In genomic region chr1:235129774-235130570, GRCh38 we compare ENCODE assay signal across 16 cellular contexts. TPM values are rescaled to one million over a fixed set of nuclear protein-coding genes. Genes with fewer than 3 reads are reported as not detected.
DNase-seq lines count a peak whose midpoint lies in the region; ATAC-seq and TF ChIP-seq lines count a peak whose summit lies in the region.
"Had no signal": no experiment of that assay in that cellular context is flagged by ENCODE, and none has a peak within 500 bp of the region (broad histone marks: within the 10 kb centered on the region; RNA-seq: fewer than 3 reads in every experiment).

No MANE protein-coding gene starts in this region.

- no peak overlapping the region for H3K4me3 ChIP-seq in A673 (ENCODE audit: low read depth, low read length, poor library complexity, severe bottlenecking)
- H3K4me3 ChIP-seq in iPS-20b (ENCODE audit: low read length): no peak overlapping the region
- no peak overlapping the region for H3K4me3 ChIP-seq in coronary artery

- H3K9me3 ChIP-seq in A673 (ENCODE audit: low read depth, low read length, poor library complexity, severe bottlenecking) (no peaks in the 10 kb centered on the region), iPS-20b (ENCODE audit: insufficient read depth, low read depth, low read length) (no peaks in the 10 kb centered on the region)
- H3K9me3 ChIP-seq: left ventricle myocardium inferior had no signal

- peak overlapping the region; percentile 94 for H3K27ac ChIP-seq in A673 (ENCODE audit: low read depth, low read length, poor library complexity, severe bottlenecking)
- no peak overlapping the region for H3K27ac ChIP-seq in iPS-20b (ENCODE audit: low read length)
- H3K27ac ChIP-seq in coronary artery: no peak overlapping the region

- H3K27me3 Mint-ChIP-seq in Calu3 (ENCODE audit: unreplicated experiment) (no peaks in the 10 kb centered on the region), activated B cell treated with CpG ODN at 0.5 μM for 24 hours (no peaks in the 10 kb centered on the region)

- no peak for ATAC-seq in activated B cell treated with CpG ODN at 0.5 μM for 24 hours (ENCODE audit: low read depth)
- ATAC-seq in GM21786 (IDR thresholded peaks at IDR 0.05; ENCODE audit: unreplicated experiment): no peak

- H3K4me1 Mint-ChIP-seq in Calu3 (ENCODE audit: low read depth, unreplicated experiment) (peaks cover 11% of the 10 kb centered on the region), activated B cell treated with CpG ODN at 0.5 μM for 24 hours (peaks cover 33% of the 10 kb centered on the region)

- H3K36me3 Mint-ChIP-seq in Calu3 (ENCODE audit: insufficient read depth, unreplicated experiment) (peaks cover 61% of the 10 kb centered on the region), activated B cell treated with CpG ODN at 0.5 μM for 24 hours (ENCODE audit: low read depth) (peaks cover 52% of the 10 kb centered on the region)

- no peak for DNase-seq in A673 (ENCODE audit: low spot score)
- DNase-seq in Calu3: no peak
- DNase-seq in activated B cell treated with CpG ODN at 0.5 μM for 24 hours: no peak
- no peak for DNase-seq in kidney glomerular epithelial cell (lab: John Stamatoyannopoulos, UW)
- no peak for DNase-seq in coronary artery (ENCODE audit: low spot score)
- no peak for DNase-seq in epidermal melanocyte (ENCODE audit: insufficient read length, low spot score)
- DNase-seq: activated CD4-positive, alpha-beta T cell treated with anti-CD3 and anti-CD28 coated beads, Interleukin-2, amount 50 U/mL, for 4 hours; anterior cingulate cortex; C1 segment of cervical spinal cord; effector CD8-positive, alpha-beta T cell; left ventricle myocardium inferior; NCI-H526 treated with DMSO at 0.1 percent for 48 hours; posterior cingulate gyrus; SIG-M5 had no signal

- H3K4me1 ChIP-seq in A673 (ENCODE audit: insufficient read depth, low read length, poor library complexity, severe bottlenecking): no peaks in the 10 kb centered on the region
- H3K4me1 ChIP-seq in iPS-20b (ENCODE audit: insufficient read depth, low read length): peaks cover 2% of the 10 kb centered on the region; the same call in 1 of the 2 replicates

- peak overlapping the region; percentile 20 for H3K27ac Mint-ChIP-seq in Calu3 (ENCODE audit: unreplicated experiment)
- peak overlapping the region; percentile 93 for H3K27ac Mint-ChIP-seq in activated B cell treated with CpG ODN at 0.5 μM for 24 hours

- H3K27me3 ChIP-seq in A673 (replicated peaks; ENCODE audit: insufficient read depth, low read depth, low read length, poor library complexity) (no peaks in the 10 kb centered on the region), iPS-20b (ENCODE audit: insufficient read depth, low read length) (no peaks in the 10 kb centered on the region)

- intact Hi-C loops in A673 (cut with micrococcal nuclease; ENCODE audit: unreplicated experiment) (no loop called here), Calu3 (cut with micrococcal nuclease; ENCODE audit: unreplicated experiment) (no loop called here), activated B cell treated with CpG ODN at 0.5 μM for 24 hours (cut with micrococcal nuclease) (no loop called here)

- H3K9ac ChIP-seq in iPS-20b (ENCODE audit: low read depth, low read length): peak overlapping the region; percentile 21; the same call in 1 of the 2 replicates

- peaks cover 3% of the 10 kb centered on the region for H3K36me3 ChIP-seq in A673 (ENCODE audit: insufficient read depth, low read length, poor library complexity, severe bottlenecking)
- peaks cover 48% of the 10 kb centered on the region for H3K36me3 ChIP-seq in iPS-20b (ENCODE audit: insufficient read depth, low read depth, low read length)

- no peaks in the 10 kb centered on the region for H3K9me3 Mint-ChIP-seq in Calu3 (ENCODE audit: low read depth, unreplicated experiment)
- no peaks in the 10 kb centered on the region for H3K9me3 Mint-ChIP-seq in activated B cell treated with CpG ODN at 0.5 μM for 24 hours

- POLR2A ChIA-PET in A673 (lab: Charles Lee; ENCODE audit: low non-redundant PET) (no interaction called here), activated B cell treated with CpG ODN at 0.5 μM for 24 hours (lab: Charles Lee) (interaction anchor here (0.7 to 2.6 kb wide), 5 partner anchors 11 to 535 kb away, joined by 3 to 24 read pairs (median 5); partner anchors contain the start of gene RBM34)

- H3K4me3 Mint-ChIP-seq in Calu3 (ENCODE audit: low read depth, unreplicated experiment) (no peak overlapping the region), activated B cell treated with CpG ODN at 0.5 μM for 24 hours (peak overlapping the region; percentile 59)

- CTCF ChIA-PET in A673 (lab: Charles Lee): interaction anchor here (0.6 kb wide), 1 partner anchor 25 kb away, joined by 3 read pairs; no protein-coding TSS in a partner anchor
- CTCF ChIA-PET in Calu3 (lab: Charles Lee): interaction anchor here (1.0 kb wide), 2 partner anchors 31 to 285 kb away, joined by 4 read pairs; partner anchors contain the start of gene RBM34
- CTCF ChIA-PET in activated B cell treated with CpG ODN at 0.5 μM for 24 hours (lab: Charles Lee): no interaction called here

- no peak for TF ChIP-seq CTCF in A673 (conservative IDR thresholded peaks at IDR 0.05; ENCODE audit: low read depth, low read length)
- TF ChIP-seq CTCF in Calu3 (IDR thresholded peaks at IDR 0.05; ENCODE audit: unreplicated experiment): no peak
- TF ChIP-seq CTCF in activated B cell treated with CpG ODN at 0.5 μM for 24 hours (IDR thresholded peaks at IDR 0.05): no peak
- TF ChIP-seq CTCF in coronary artery (IDR thresholded peaks at IDR 0.05): no peak

- BruUV-seq in A673 (replicated peaks; lab: Mats Ljungman, UMichigan) (no TSS peak), Calu3 (replicated peaks; lab: Mats Ljungman, UMichigan) (no TSS peak)

RNA-seq across cellular contexts. Expression of gene TOMM20, which starts 1.3 kb away (rescaled TPM):
- total RNA-seq in A673 (2021) (72.6 and 74.0 TPM in 2 replicates), Calu3 (2022) (120 and 151 TPM in 2 replicates), activated B cell treated with CpG ODN at 0.5 μM for 24 hours (80.6 and 82.7 TPM in 2 replicates)

RNA-seq across cellular contexts. Expression of gene RBM34, which starts 31.1 kb away (rescaled TPM):
- total RNA-seq in A673 (2021) (67.2 and 69.4 TPM in 2 replicates), Calu3 (2022) (79.8 and 89.1 TPM in 2 replicates), activated B cell treated with CpG ODN at 0.5 μM for 24 hours (122 and 128 TPM in 2 replicates)
